Comparison of ENCODE assay signal across 1 cellular context in genomic region chr11:3184732-3185347, GRCh38.
TF ChIP-seq lines count a peak whose summit lies in the region.

No MANE protein-coding gene starts in this region.

TF ChIP-seq in K562, 482 proteins besides CTCF, POLR2A, EP300 and RAD21:
- TF ChIP-seq CREB3L1 (IDR thresholded peaks at IDR 0.05; ENCODE audit: borderline replicate concordance, low read depth): 0 out of 2 replicates have a peak, but pooled peaks have one; percentile 21
- TF ChIP-seq SRSF9 (IDR thresholded peaks at IDR 0.05; ENCODE audit: borderline replicate concordance, low read depth, low read length): no peak
- TF ChIP-seq ATF4 (CRISPR knock-in tag; IDR thresholded peaks at IDR 0.05): no peak
- TF ChIP-seq TEAD4 (IDR thresholded peaks at IDR 0.05; ENCODE audit: low read length): no peak
- TF ChIP-seq TEAD4 (CRISPR knock-in tag; IDR thresholded peaks at IDR 0.05; ENCODE audit: borderline replicate concordance): no peak
- TF ChIP-seq ZNF316 (IDR thresholded peaks at IDR 0.05): peak; percentile 39; the same call in 1 of the 2 replicates
- peak in 1 of 2 experiments; percentile 51; a peak in 1 of 4 replicates for TF ChIP-seq TRIM24 (IDR thresholded peaks at IDR 0.05)
- TF ChIP-seq EGR1 (conservative IDR thresholded peaks at IDR 0.05): peak; percentile 86
- peak; percentile 87 for TF ChIP-seq CHD2 (IDR thresholded peaks at IDR 0.05; ENCODE audit: low read depth, low read length)
- no peak for TF ChIP-seq MLLT1 (IDR thresholded peaks at IDR 0.05)
